1 cellular context compared by ENCODE assay signal in the genomic region with DNA sequence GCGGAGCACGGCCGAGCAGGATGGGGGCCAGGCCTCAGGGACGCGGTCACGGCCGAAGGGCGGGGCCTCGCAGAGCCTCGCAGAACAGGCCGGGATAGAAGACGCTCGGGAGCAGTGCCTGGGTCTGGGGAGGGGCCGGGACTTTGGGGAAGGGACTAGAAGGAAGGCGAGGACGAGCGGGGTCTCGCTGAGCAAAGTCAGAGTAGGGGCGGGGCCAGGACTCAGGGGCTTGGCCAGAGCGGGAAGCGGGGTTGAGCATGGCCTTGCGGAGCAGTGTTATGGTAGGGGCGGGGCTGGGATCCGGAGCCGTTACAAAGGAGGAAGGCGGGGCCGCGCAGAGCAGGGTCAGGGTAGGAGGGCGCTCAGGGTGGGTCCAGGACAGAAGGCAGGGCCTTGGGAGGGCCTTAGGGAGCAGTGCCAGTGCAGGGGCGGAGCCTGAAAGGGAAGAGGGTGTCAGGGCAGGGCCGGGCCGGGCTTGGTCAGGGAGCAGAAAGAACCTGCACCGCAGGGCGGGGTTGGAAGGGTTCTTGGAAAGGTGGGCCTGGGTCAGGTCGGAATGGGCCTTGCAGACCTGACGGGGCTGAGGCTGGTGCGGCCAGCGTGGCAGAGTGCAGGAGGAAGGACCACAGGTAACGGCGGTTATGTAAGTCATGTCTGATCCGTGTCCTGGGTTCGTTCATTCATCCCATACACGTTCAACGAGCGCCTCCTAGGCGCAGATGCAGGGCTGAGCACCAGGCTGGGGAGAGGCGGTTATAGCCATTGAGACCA.
TF ChIP-seq lines count a peak whose summit lies in the region.

No MANE protein-coding gene starts in this region.

TF ChIP-seq in H1, 55 proteins besides CTCF, POLR2A, EP300 and RAD21:
- no peak for TF ChIP-seq POU5F1 (IDR thresholded peaks at IDR 0.05; ENCODE audit: low read depth, low read length)
- no peak for TF ChIP-seq FOSL1 (IDR thresholded peaks at IDR 0.05; ENCODE audit: insufficient read depth, low read depth, low read length)
- peak; percentile 39 for TF ChIP-seq SAP30 (IDR thresholded peaks at IDR 0.05; ENCODE audit: insufficient read depth, insufficient replicate concordance, low read length)
- peak; percentile 76 for TF ChIP-seq KDM4A (IDR thresholded peaks at IDR 0.05; ENCODE audit: low read depth, low read length, severe bottlenecking)
- TF ChIP-seq SRF (IDR thresholded peaks at IDR 0.05; ENCODE audit: low read depth, low read length), result no peak
- TF ChIP-seq SIX5 (IDR thresholded peaks at IDR 0.05; ENCODE audit: low read depth, low read length), result no peak
- no peak for TF ChIP-seq GTF2F1 (IDR thresholded peaks at IDR 0.05; ENCODE audit: borderline replicate concordance, low read depth, low read length)
- no peak; the same call in 1 of the 2 replicates for TF ChIP-seq CREB1 (IDR thresholded peaks at IDR 0.05)
- no peak for TF ChIP-seq RXRA (IDR thresholded peaks at IDR 0.05; ENCODE audit: insufficient read depth, low read depth, low read length)
- TF ChIP-seq JUND (IDR thresholded peaks at IDR 0.05; ENCODE audit: low read length), result no peak
- no peak for TF ChIP-seq BACH1 (IDR thresholded peaks at IDR 0.05; ENCODE audit: low read length)
- no peak for TF ChIP-seq TCF12 (IDR thresholded peaks at IDR 0.05; ENCODE audit: low read depth, low read length)
- 0 out of 2 replicates have a peak, but pooled peaks have one; percentile 17 for TF ChIP-seq MAX (IDR thresholded peaks at IDR 0.05)
- TF ChIP-seq, protein P1, sequence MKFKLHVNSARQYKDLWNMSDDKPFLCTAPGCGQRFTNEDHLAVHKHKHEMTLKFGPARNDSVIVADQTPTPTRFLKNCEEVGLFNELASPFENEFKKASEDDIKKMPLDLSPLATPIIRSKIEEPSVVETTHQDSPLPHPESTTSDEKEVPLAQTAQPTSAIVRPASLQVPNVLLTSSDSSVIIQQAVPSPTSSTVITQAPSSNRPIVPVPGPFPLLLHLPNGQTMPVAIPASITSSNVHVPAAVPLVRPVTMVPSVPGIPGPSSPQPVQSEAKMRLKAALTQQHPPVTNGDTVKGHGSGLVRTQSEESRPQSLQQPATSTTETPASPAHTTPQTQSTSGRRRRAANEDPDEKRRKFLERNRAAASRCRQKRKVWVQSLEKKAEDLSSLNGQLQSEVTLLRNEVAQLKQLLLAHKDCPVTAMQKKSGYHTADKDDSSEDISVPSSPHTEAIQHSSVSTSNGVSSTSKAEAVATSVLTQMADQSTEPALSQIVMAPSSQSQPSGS (IDR thresholded peaks at IDR 0.05; ENCODE audit: low read length), result 0 out of 2 replicates have a peak, but pooled peaks have one; percentile 65
- no peak for TF ChIP-seq ASH2L (IDR thresholded peaks at IDR 0.05; ENCODE audit: low read length)
- TF ChIP-seq RNF2 (IDR thresholded peaks at IDR 0.05; ENCODE audit: borderline replicate concordance, low read depth, low read length, missing control alignments, poor library complexity, severe bottlenecking), result no peak
- TF ChIP-seq TAF7 (optimal IDR thresholded peaks at IDR 0.05; ENCODE audit: borderline replicate concordance, low read depth, low read length), result peak; percentile 16
- TF ChIP-seq YY1 (IDR thresholded peaks at IDR 0.05; ENCODE audit: low read depth, low read length), result no peak
- TF ChIP-seq E2F6 (IDR thresholded peaks at IDR 0.05), result peak; percentile 38; the same call in 1 of the 2 replicates
- TF ChIP-seq CEBPB (IDR thresholded peaks at IDR 0.05; ENCODE audit: low read depth, low read length), result no peak
- no peak for TF ChIP-seq EGR1 (IDR thresholded peaks at IDR 0.05; ENCODE audit: borderline replicate concordance, low read depth, low read length)
- TF ChIP-seq CBX5 (IDR thresholded peaks at IDR 0.05; ENCODE audit: low read depth, low read length), result no peak
- no peak for TF ChIP-seq CBX8 (IDR thresholded peaks at IDR 0.05; ENCODE audit: borderline replicate concordance, low read depth, low read length)
- TF ChIP-seq MAFK (IDR thresholded peaks at IDR 0.05; ENCODE audit: low read depth, low read length), result no peak
- no peak for TF ChIP-seq HDAC6 (IDR thresholded peaks at IDR 0.05; ENCODE audit: low read depth, low read length)
- TF ChIP-seq BRCA1 (IDR thresholded peaks at IDR 0.05; ENCODE audit: low read depth, low read length), result no peak
- no peak for TF ChIP-seq USF2 (IDR thresholded peaks at IDR 0.05; ENCODE audit: low read length)
- no peak; the same call in 1 of the 2 replicates for TF ChIP-seq POLR2AphosphoS5 (IDR thresholded peaks at IDR 0.05; ENCODE audit: low read depth, low read length)
- TF ChIP-seq SP1 (IDR thresholded peaks at IDR 0.05; ENCODE audit: low read depth, low read length), result peak; percentile 44
- peak; percentile 42; the same call in 1 of the 2 replicates for TF ChIP-seq TAF1 (IDR thresholded peaks at IDR 0.05; ENCODE audit: low read depth, low read length)
- peak in 1 of 2 experiments; percentile 54; a peak in 1 of 4 replicates for TF ChIP-seq SIN3A (conservative IDR thresholded peaks at IDR 0.05 in 1 of 2, IDR thresholded peaks at IDR 0.05 in 1 of 2; ENCODE audit: low read depth in 1 of 2, low read length in 2 of 2)
- TF ChIP-seq SP4 (IDR thresholded peaks at IDR 0.05; ENCODE audit: low read length), result 0 out of 2 replicates have a peak, but pooled peaks have one; percentile 20
- TF ChIP-seq HDAC2 (IDR thresholded peaks at IDR 0.05; ENCODE audit: borderline replicate concordance in 1 of 2, low read depth in 2 of 2, low read length in 2 of 2), result no peak
- TF ChIP-seq CHD2 (IDR thresholded peaks at IDR 0.05; ENCODE audit: low read length), result no peak
TF ChIP-seq in H1: peak in this region for 10.
